Comparison of ENCODE assay signal across 1 cellular context in the genomic region with DNA sequence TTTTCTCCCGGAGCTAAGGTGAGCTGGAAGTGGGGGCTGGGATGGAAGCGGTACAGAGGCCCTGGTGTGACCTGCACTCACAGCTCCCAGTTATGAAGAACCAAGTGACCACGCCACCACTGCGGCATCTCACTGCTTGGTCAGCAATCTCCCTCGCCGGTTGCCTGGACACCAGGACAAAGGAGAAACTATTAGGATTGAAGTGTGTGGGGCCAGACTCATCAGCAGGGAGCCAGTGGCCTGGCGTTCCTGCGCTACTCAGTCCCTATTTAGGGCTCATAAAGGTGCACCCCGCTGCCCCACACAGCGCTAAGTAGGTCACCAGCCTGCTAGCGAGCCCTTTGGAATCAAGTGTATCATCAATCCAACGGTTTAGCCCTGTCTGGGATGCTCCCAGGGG.
TF ChIP-seq lines count a peak whose summit lies in the region.

No MANE protein-coding gene starts in this region.

TF ChIP-seq in HepG2, 621 proteins besides CTCF, POLR2A, EP300 and RAD21 (continued from another document):
- TF ChIP-seq, protein P1, sequence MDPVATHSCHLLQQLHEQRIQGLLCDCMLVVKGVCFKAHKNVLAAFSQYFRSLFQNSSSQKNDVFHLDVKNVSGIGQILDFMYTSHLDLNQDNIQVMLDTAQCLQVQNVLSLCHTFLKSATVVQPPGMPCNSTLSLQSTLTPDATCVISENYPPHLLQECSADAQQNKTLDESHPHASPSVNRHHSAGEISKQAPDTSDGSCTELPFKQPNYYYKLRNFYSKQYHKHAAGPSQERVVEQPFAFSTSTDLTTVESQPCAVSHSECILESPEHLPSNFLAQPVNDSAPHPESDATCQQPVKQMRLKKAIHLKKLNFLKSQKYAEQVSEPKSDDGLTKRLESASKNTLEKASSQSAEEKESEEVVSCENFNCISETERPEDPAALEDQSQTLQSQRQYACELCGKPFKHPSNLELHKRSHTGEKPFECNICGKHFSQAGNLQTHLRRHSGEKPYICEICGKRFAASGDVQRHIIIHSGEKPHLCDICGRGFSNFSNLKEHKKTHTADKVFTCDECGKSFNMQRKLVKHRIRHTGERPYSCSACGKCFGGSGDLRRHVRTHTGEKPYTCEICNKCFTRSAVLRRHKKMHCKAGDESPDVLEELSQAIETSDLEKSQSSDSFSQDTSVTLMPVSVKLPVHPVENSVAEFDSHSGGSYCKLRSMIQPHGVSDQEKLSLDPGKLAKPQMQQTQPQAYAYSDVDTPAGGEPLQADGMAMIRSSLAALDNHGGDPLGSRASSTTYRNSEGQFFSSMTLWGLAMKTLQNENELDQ (CRISPR knock-in tag; IDR thresholded peaks at IDR 0.05; ENCODE audit: borderline replicate concordance): no peak
- TF ChIP-seq, protein P2, sequence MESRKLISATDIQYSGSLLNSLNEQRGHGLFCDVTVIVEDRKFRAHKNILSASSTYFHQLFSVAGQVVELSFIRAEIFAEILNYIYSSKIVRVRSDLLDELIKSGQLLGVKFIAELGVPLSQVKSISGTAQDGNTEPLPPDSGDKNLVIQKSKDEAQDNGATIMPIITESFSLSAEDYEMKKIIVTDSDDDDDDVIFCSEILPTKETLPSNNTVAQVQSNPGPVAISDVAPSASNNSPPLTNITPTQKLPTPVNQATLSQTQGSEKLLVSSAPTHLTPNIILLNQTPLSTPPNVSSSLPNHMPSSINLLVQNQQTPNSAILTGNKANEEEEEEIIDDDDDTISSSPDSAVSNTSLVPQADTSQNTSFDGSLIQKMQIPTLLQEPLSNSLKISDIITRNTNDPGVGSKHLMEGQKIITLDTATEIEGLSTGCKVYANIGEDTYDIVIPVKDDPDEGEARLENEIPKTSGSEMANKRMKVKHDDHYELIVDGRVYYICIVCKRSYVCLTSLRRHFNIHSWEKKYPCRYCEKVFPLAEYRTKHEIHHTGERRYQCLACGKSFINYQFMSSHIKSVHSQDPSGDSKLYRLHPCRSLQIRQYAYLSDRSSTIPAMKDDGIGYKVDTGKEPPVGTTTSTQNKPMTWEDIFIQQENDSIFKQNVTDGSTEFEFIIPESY (CRISPR knock-in tag; IDR thresholded peaks at IDR 0.05): 0 out of 2 replicates have a peak, but pooled peaks have one; percentile 15
- TF ChIP-seq PCBP2 (optimal IDR thresholded peaks at IDR 0.05; ENCODE audit: low read depth, low read length, poor library complexity, severe bottlenecking): no peak
- TF ChIP-seq, protein P3, sequence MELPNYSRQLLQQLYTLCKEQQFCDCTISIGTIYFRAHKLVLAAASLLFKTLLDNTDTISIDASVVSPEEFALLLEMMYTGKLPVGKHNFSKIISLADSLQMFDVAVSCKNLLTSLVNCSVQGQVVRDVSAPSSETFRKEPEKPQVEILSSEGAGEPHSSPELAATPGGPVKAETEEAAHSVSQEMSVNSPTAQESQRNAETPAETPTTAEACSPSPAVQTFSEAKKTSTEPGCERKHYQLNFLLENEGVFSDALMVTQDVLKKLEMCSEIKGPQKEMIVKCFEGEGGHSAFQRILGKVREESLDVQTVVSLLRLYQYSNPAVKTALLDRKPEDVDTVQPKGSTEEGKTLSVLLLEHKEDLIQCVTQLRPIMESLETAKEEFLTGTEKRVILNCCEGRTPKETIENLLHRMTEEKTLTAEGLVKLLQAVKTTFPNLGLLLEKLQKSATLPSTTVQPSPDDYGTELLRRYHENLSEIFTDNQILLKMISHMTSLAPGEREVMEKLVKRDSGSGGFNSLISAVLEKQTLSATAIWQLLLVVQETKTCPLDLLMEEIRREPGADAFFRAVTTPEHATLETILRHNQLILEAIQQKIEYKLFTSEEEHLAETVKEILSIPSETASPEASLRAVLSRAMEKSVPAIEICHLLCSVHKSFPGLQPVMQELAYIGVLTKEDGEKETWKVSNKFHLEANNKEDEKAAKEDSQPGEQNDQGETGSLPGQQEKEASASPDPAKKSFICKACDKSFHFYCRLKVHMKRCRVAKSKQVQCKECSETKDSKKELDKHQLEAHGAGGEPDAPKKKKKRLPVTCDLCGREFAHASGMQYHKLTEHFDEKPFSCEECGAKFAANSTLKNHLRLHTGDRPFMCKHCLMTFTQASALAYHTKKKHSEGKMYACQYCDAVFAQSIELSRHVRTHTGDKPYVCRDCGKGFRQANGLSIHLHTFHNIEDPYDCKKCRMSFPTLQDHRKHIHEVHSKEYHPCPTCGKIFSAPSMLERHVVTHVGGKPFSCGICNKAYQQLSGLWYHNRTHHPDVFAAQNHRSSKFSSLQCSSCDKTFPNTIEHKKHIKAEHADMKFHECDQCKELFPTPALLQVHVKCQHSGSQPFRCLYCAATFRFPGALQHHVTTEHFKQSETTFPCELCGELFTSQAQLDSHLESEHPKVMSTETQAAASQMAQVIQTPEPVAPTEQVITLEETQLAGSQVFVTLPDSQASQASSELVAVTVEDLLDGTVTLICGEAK (IDR thresholded peaks at IDR 0.05): no peak
- TF ChIP-seq, protein P3 (CRISPR knock-in tag; IDR thresholded peaks at IDR 0.05): no peak
